ENCODE assay signal across 2 cellular contexts in the genomic region with DNA sequence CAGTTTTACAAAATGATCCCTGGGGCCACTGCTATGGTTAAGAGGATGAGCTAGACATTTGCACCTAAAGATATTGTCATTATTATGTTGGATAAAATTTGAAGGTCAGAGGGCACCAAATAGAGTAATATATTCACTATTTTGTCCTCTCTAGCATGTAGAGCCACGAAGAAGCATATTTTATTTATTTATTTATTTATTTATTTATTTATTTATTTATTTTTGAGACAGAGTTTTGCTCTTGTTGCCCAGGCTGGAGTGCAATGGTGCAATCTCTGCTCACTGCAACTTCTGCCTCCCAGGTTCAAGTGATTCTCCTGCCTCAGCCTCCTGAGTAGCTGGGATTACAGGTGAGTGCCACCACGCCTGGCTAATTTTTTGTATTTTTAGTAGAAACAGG. TPM values are rescaled to one million over a fixed set of nuclear protein-coding genes. Genes with fewer than 3 reads are reported as not detected.
"Had no signal": no experiment of that assay in that cellular context is flagged by ENCODE, and none has a peak within 500 bp of the region (broad histone marks: within the 10 kb centered on the region; RNA-seq: fewer than 3 reads in every experiment).

No MANE protein-coding gene starts in this region.

RNA-seq across cellular contexts. Expression of a gene that starts 20.8 kb away (rescaled TPM):
- polyA plus RNA-seq: GM23338, H1 had no signal
